ENCODE assay signal across 10 cellular contexts in the genomic region with DNA sequence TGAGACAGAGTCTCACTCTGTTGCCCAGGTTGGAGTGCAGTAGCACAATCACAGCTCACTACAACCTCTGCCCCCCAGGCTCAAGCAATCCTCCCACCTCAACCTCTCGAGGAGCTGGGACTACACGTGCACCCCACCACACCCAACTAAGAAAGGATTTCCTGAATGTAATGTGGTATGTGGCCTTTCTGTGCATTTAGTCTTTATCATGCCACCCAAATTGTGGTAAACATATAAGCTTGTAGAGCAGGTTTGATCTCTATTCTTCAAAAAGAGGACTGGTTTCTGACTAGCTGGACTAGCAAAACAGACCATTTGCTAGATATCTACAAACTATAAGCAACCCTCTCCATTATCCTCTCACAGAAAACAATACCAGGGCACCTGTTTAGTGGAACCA. TPM values are rescaled to one million over a fixed set of nuclear protein-coding genes. Genes with fewer than 3 reads are reported as not detected.
DNase-seq lines count a peak whose midpoint lies in the region; ATAC-seq and TF ChIP-seq lines count a peak whose summit lies in the region.
"Had no signal": no experiment of that assay in that cellular context is flagged by ENCODE, and none has a peak within 500 bp of the region (broad histone marks: within the 10 kb centered on the region; RNA-seq: fewer than 3 reads in every experiment).

No MANE protein-coding gene starts in this region.

- H3K4me1 Mint-ChIP-seq in activated naive CD4-positive, alpha-beta T cell treated with anti-CD3 and anti-CD28 coated beads, Interleukin-2, amount 10 ng/mL, durations not matched to agents 7 days and 5 days = peaks cover 38% of the 10 kb centered on the region
- peaks cover 32% of the 10 kb centered on the region for H3K4me1 Mint-ChIP-seq in T-helper 1 cell treated with Interleukin-12 subunit alpha and Interleukin-12 subunit beta and Interleukin-4 antibody, amounts not matched to agents 30 μg/mL and 1 μg/mL, for 36 hours (ENCODE audit: low read depth)

- intact Hi-C loops in Right ventricle myocardium superior (cut with DNase I) (no loop called here), spleen (cut with DNase I; ENCODE audit: low total_unique reads) (no loop called here)

- 42 to 47% methylated on average over 2 of the region's 2 CpGs for WGBS in esophagus, 2 donors
- WGBS in spleen, 5 donors = 10 to 34% (median 31%) methylated on average over 2 of the region's 2 CpGs

- H3K27me3 Mint-ChIP-seq in activated naive CD4-positive, alpha-beta T cell treated with anti-CD3 and anti-CD28 coated beads, Interleukin-2, amount 10 ng/mL, durations not matched to agents 7 days and 5 days = no peaks in the 10 kb centered on the region
- no peaks in the 10 kb centered on the region for H3K27me3 Mint-ChIP-seq in T-helper 1 cell treated with Interleukin-12 subunit alpha and Interleukin-12 subunit beta and Interleukin-4 antibody, amounts not matched to agents 30 μg/mL and 1 μg/mL, for 36 hours (ENCODE audit: low read depth)

- DNase-seq in activated naive CD4-positive, alpha-beta T cell treated with anti-CD3 and anti-CD28 coated beads, Interleukin-2, amount 10 ng/mL, durations not matched to agents 7 days and 5 days = peak; percentile 42
- no peak for DNase-seq in activated naive CD4-positive, alpha-beta T cell treated with anti-CD3 and anti-CD28 coated beads, Interleukin-2, amount 50 U/mL, for 16 hours
- DNase-seq in Right ventricle myocardium superior (no peak), NCI-H82 treated with DMSO at 0.1 percent for 48 hours (lab: John Stamatoyannopoulos, UW; ENCODE audit: unreplicated experiment) (no peak), spleen (no peak)
- DNase-seq: NCI-H2107, pancreas had no signal

- H3K36me3 Mint-ChIP-seq in activated naive CD4-positive, alpha-beta T cell treated with anti-CD3 and anti-CD28 coated beads, Interleukin-2, amount 10 ng/mL, durations not matched to agents 7 days and 5 days = peaks cover 18% of the 10 kb centered on the region
- peaks cover 22% of the 10 kb centered on the region for H3K36me3 Mint-ChIP-seq in T-helper 1 cell treated with Interleukin-12 subunit alpha and Interleukin-12 subunit beta and Interleukin-4 antibody, amounts not matched to agents 30 μg/mL and 1 μg/mL, for 36 hours (ENCODE audit: low read depth)

- peak overlapping the region; percentile 97 for H3K27ac Mint-ChIP-seq in activated naive CD4-positive, alpha-beta T cell treated with anti-CD3 and anti-CD28 coated beads, Interleukin-2, amount 10 ng/mL, durations not matched to agents 7 days and 5 days
- H3K27ac Mint-ChIP-seq in T-helper 1 cell treated with Interleukin-12 subunit alpha and Interleukin-12 subunit beta and Interleukin-4 antibody, amounts not matched to agents 30 μg/mL and 1 μg/mL, for 36 hours = peak overlapping the region; percentile 94

- no peak overlapping the region for H3K9ac ChIP-seq in subcutaneous abdominal adipose tissue (ENCODE audit: low read length in 5 of 5)

- H3K4me3 ChIP-seq in esophagus (ENCODE audit: low read depth in 1 of 2, low read length in 2 of 2) (no peak overlapping the region), subcutaneous abdominal adipose tissue (ENCODE audit: low read depth in 1 of 5, low read length in 5 of 5) (no peak overlapping the region), spleen (no peak overlapping the region)
- H3K4me3 ChIP-seq: pancreas had no signal

- H3K27me3 ChIP-seq in esophagus (ENCODE audit: control insufficient read depth in 1 of 2, insufficient read depth in 2 of 2, low read length in 2 of 2) = no peaks in the 10 kb centered on the region
- H3K27me3 ChIP-seq in subcutaneous abdominal adipose tissue (ENCODE audit: control insufficient read depth in 5 of 5, insufficient read depth in 4 of 5, low read length in 5 of 5) = no peaks in the 10 kb centered on the region
- H3K27me3 ChIP-seq in spleen (replicated peaks in 1 of 7) = no peaks in the 10 kb centered on the region
- H3K27me3 ChIP-seq: pancreas had no signal

- no peaks in the 10 kb centered on the region for H3K9me3 ChIP-seq in esophagus (ENCODE audit: control insufficient read depth in 2 of 2, insufficient read depth in 1 of 2, low read depth in 1 of 2, low read length in 1 of 2)
- no peaks in the 10 kb centered on the region for H3K9me3 ChIP-seq in subcutaneous abdominal adipose tissue (ENCODE audit: control insufficient read depth in 5 of 5, low read length in 5 of 5)
- peaks cover 0 to 14% (median 4%) of the 10 kb centered on the region in 8 donors for H3K9me3 ChIP-seq in spleen
- H3K9me3 ChIP-seq: pancreas had no signal

- TF ChIP-seq CTCF in spleen (IDR thresholded peaks at IDR 0.05 in 8 of 11, conservative IDR thresholded peaks at IDR 0.05 in 3 of 11) = no peak

- H3K36me3 ChIP-seq in esophagus (ENCODE audit: control insufficient read depth in 2 of 2, insufficient read depth in 2 of 2, low read length in 1 of 2) (no peaks in the 10 kb centered on the region), subcutaneous abdominal adipose tissue (ENCODE audit: control insufficient read depth in 5 of 5, insufficient read depth in 5 of 5, low read length in 5 of 5) (no peaks in the 10 kb centered on the region), spleen (no peaks in the 10 kb centered on the region)
- H3K36me3 ChIP-seq: pancreas had no signal

- no peak for TF ChIP-seq POLR2A in spleen (IDR thresholded peaks at IDR 0.05)

- no peak for ATAC-seq in Right ventricle myocardium superior (ENCODE audit: poor library complexity)

- peak overlapping the region; percentile 31 for H3K4me3 Mint-ChIP-seq in activated naive CD4-positive, alpha-beta T cell treated with anti-CD3 and anti-CD28 coated beads, Interleukin-2, amount 10 ng/mL, durations not matched to agents 7 days and 5 days
- peak overlapping the region; percentile 63 for H3K4me3 Mint-ChIP-seq in T-helper 1 cell treated with Interleukin-12 subunit alpha and Interleukin-12 subunit beta and Interleukin-4 antibody, amounts not matched to agents 30 μg/mL and 1 μg/mL, for 36 hours

- peaks cover 5% of the 10 kb centered on the region for H3K9me3 Mint-ChIP-seq in activated naive CD4-positive, alpha-beta T cell treated with anti-CD3 and anti-CD28 coated beads, Interleukin-2, amount 10 ng/mL, durations not matched to agents 7 days and 5 days
- peaks cover 5% of the 10 kb centered on the region for H3K9me3 Mint-ChIP-seq in T-helper 1 cell treated with Interleukin-12 subunit alpha and Interleukin-12 subunit beta and Interleukin-4 antibody, amounts not matched to agents 30 μg/mL and 1 μg/mL, for 36 hours

- peak overlapping the region; percentile 83 to 95 for H3K27ac ChIP-seq in esophagus (ENCODE audit: low read depth in 2 of 2, low read length in 1 of 2)
- H3K27ac ChIP-seq in subcutaneous abdominal adipose tissue (ENCODE audit: low read depth, low read length) = peak overlapping the region; percentile 92
- H3K27ac ChIP-seq in spleen = peak overlapping the region in 4 of 8 donors; percentile 45 to 74 (median 60)
- H3K27ac ChIP-seq: pancreas had no signal

- H3K4me1 ChIP-seq in esophagus (ENCODE audit: control insufficient read depth in 2 of 2, insufficient read depth in 2 of 2, low read length in 1 of 2) = no peaks in the 10 kb centered on the region
- H3K4me1 ChIP-seq in subcutaneous abdominal adipose tissue (ENCODE audit: control insufficient read depth in 5 of 5, insufficient read depth in 5 of 5, low read length in 5 of 5) = peaks cover 0 to 19% (median 6%) of the 10 kb centered on the region in 5 donors
- peaks cover 0 to 15% (median 8%) of the 10 kb centered on the region in 6 donors for H3K4me1 ChIP-seq in spleen

- CTCF ChIA-PET in activated naive CD4-positive, alpha-beta T cell treated with anti-CD3 and anti-CD28 coated beads, Interleukin-2, amount 10 ng/mL, durations not matched to agents 7 days and 5 days (lab: Charles Lee) = interaction anchor here (0.6 to 1.2 kb wide), 5 partner anchors 19 to 351 kb away, joined by 3 to 4 read pairs (median 3); no protein-coding TSS in a partner anchor

RNA-seq across cellular contexts. Expression of gene ELOVL6, which starts 33.6 kb away (rescaled TPM):
- 10 to 100 TPM; 17.3 to 17.7 TPM for polyA plus RNA-seq in esophagus
- 2.1 TPM for total RNA-seq in Right ventricle myocardium superior
- total RNA-seq in spleen = 1 to 10 TPM; 2.7 to 4.5 (median 3.8) TPM
- under 1 TPM; 0.58 to 0.76 (median 0.72) TPM for polyA plus RNA-seq in spleen
